In the genomic region with DNA sequence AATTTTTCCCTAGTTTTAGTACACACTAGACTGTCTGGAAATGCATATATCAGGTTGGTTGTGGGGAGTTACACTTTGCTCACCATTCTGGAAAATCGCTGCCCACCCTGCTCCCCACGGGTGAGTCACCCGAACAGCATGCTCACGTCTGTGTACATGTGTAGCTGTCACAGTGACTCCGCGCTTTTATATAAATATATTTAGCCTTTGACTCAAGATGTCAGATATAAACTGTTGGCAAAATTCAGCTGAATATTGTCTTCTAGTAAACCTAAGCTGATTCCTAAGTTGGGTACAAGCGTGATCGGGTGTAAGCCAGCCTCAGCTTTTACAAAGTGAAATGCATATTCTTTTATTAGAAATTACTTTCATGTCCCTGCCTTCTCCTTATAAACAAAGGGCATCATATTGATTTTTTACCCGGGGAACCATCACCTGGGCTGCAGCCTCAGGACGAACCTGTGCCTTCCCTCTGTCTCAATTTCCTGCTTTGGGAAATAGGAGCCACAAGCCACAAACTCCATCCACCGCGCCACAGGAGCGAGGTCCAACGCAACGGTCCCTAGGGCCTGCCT, we compare ENCODE assay signal across 8 cellular contexts. TPM values are rescaled to one million over a fixed set of nuclear protein-coding genes. Genes with fewer than 3 reads are reported as not detected.
DNase-seq lines count a peak whose midpoint lies in the region; ATAC-seq and TF ChIP-seq lines count a peak whose summit lies in the region.

No MANE protein-coding gene starts in this region.

- H3K4me3 Mint-ChIP-seq in activated CD8-positive, alpha-beta memory T cell treated with anti-CD3 and anti-CD28 coated beads, Interleukin-2, amount 10 ng/mL, durations not matched to agents 7 days and 5 days: no peak overlapping the region

- H3K4me3 ChIP-seq in gastroesophageal sphincter: peak overlapping the region; percentile 58 to 97
- H3K4me3 ChIP-seq in skin epidermis: peak overlapping the region; percentile 57 to 77 (median 65)

- peaks cover 0 to 8% of the 10 kb centered on the region in 2 donors for H3K36me3 ChIP-seq in gastroesophageal sphincter

- H3K4me1 Mint-ChIP-seq in activated CD8-positive, alpha-beta memory T cell treated with anti-CD3 and anti-CD28 coated beads, Interleukin-2, amount 10 ng/mL, durations not matched to agents 7 days and 5 days: peaks cover 13% of the 10 kb centered on the region

- H3K9me3 Mint-ChIP-seq in activated CD8-positive, alpha-beta memory T cell treated with anti-CD3 and anti-CD28 coated beads, Interleukin-2, amount 10 ng/mL, durations not matched to agents 7 days and 5 days (ENCODE audit: low read depth): no peaks in the 10 kb centered on the region

- 13 to 14% methylated on average over 15 of the region's 15 CpGs for WGBS in gastroesophageal sphincter (ENCODE audit: low coverage in 1 of 2), 2 donors

- ATAC-seq in activated CD8-positive, alpha-beta memory T cell treated with anti-CD3 and anti-CD28 coated beads, Interleukin-2, amount 10 ng/mL, durations not matched to agents 7 days and 5 days: no peak
- ATAC-seq in gastroesophageal sphincter (no peak), HG02759 (IDR thresholded peaks at IDR 0.05; ENCODE audit: unreplicated experiment) (no peak), HG03354 (IDR thresholded peaks at IDR 0.05; ENCODE audit: poor library complexity, severe bottlenecking, unreplicated experiment) (no peak), HG02678 (IDR thresholded peaks at IDR 0.05; ENCODE audit: unreplicated experiment) (no peak)

- CTCF ChIA-PET in activated CD8-positive, alpha-beta memory T cell treated with anti-CD3 and anti-CD28 coated beads, Interleukin-2, amount 10 ng/mL, durations not matched to agents 7 days and 5 days (lab: Charles Lee): interaction anchor here (0.9 to 4.7 kb wide), 9 partner anchors 12 to 142 kb away, joined by 3 to 21 read pairs (median 4); a partner anchor contains a TSS

- no peaks in the 10 kb centered on the region for H3K27me3 Mint-ChIP-seq in activated CD8-positive, alpha-beta memory T cell treated with anti-CD3 and anti-CD28 coated beads, Interleukin-2, amount 10 ng/mL, durations not matched to agents 7 days and 5 days

- H3K36me3 Mint-ChIP-seq in activated CD8-positive, alpha-beta memory T cell treated with anti-CD3 and anti-CD28 coated beads, Interleukin-2, amount 10 ng/mL, durations not matched to agents 7 days and 5 days: peaks cover 3% of the 10 kb centered on the region

- DNase-seq in activated CD8-positive, alpha-beta memory T cell treated with anti-CD3 and anti-CD28 coated beads for 24 hours: peak; percentile 54
- no peak for DNase-seq in activated CD8-positive, alpha-beta memory T cell treated with anti-CD3 and anti-CD28 coated beads, Interleukin-2, amount 10 ng/mL, durations not matched to agents 7 days and 5 days

- peak overlapping the region; percentile 92 for H3K27ac ChIP-seq in VCaP
- H3K27ac ChIP-seq in gastroesophageal sphincter: peak overlapping the region; percentile 88 to 99 (median 96)
- H3K27ac ChIP-seq in skin epidermis: peak overlapping the region in 19 of 21 experiments; percentile 62 to 99 (median 98)

- no peak for TF ChIP-seq EP300 in gastroesophageal sphincter (IDR thresholded peaks at IDR 0.05)

- peaks cover 5 to 54% (median 35%) of the 10 kb centered on the region in 3 donors for H3K4me1 ChIP-seq in gastroesophageal sphincter

- peaks cover 6% of the 10 kb centered on the region for H3K27me3 ChIP-seq in gastroesophageal sphincter

- H3K27ac Mint-ChIP-seq in activated CD8-positive, alpha-beta memory T cell treated with anti-CD3 and anti-CD28 coated beads, Interleukin-2, amount 10 ng/mL, durations not matched to agents 7 days and 5 days: no peak overlapping the region

- TF ChIP-seq POLR2A in gastroesophageal sphincter (IDR thresholded peaks at IDR 0.05): no peak

- H3K9me3 ChIP-seq in gastroesophageal sphincter: no peaks in the 10 kb centered on the region

- TF ChIP-seq CTCF in VCaP (conservative IDR thresholded peaks at IDR 0.05): no peak
- no peak for TF ChIP-seq CTCF in gastroesophageal sphincter (IDR thresholded peaks at IDR 0.05)

RNA-seq across cellular contexts. Expression of a gene that starts 4.3 kb away (rescaled TPM):
- total RNA-seq in activated CD8-positive, alpha-beta memory T cell treated with anti-CD3 and anti-CD28 coated beads, Interleukin-2, amount 10 ng/mL, durations not matched to agents 7 days and 5 days: 1 to 10 TPM; 2.1 to 4.3 TPM
- 10 to 100 TPM in 1 of 4 donors, 1 to 10 TPM in 3; 1.6 to 17.5 (median 3.5) TPM for total RNA-seq in gastroesophageal sphincter

RNA-seq across cellular contexts. Expression of a gene that starts 58.6 kb away (rescaled TPM):
- 1 to 10 TPM; 3.6 to 4.2 TPM for total RNA-seq in activated CD8-positive, alpha-beta memory T cell treated with anti-CD3 and anti-CD28 coated beads, Interleukin-2, amount 10 ng/mL, durations not matched to agents 7 days and 5 days
- 10 to 100 TPM in 3 of 4 donors, 1 to 10 TPM in 1; 9.8 to 31.6 (median 12.5) TPM for total RNA-seq in gastroesophageal sphincter
